10 cellular contexts compared by ENCODE assay signal in genomic region chr15:31308185-31308639, GRCh38. TPM values are rescaled to one million over a fixed set of nuclear protein-coding genes. Genes with fewer than 3 reads are reported as not detected.
DNase-seq lines count a peak whose midpoint lies in the region; ATAC-seq lines count a peak whose summit lies in the region.
"Had no signal": no experiment of that assay in that cellular context is flagged by ENCODE, and none has a peak within 500 bp of the region (broad histone marks: within the 10 kb centered on the region; RNA-seq: fewer than 3 reads in every experiment).

No MANE protein-coding gene starts in this region.

- ATAC-seq in GM19351 (IDR thresholded peaks at IDR 0.05; ENCODE audit: unreplicated experiment) (peak; percentile 88), esophagus mucosa (no peak), left ventricle myocardium superior (no peak)

- intact Hi-C loops in left ventricle myocardium superior (cut with micrococcal nuclease) = no loop called here

- DNase-seq in COR-L47 (lab: John Stamatoyannopoulos, UW) = peak; percentile 65
- DNase-seq in NCI-H1436 (lab: John Stamatoyannopoulos, UW) = peak; percentile 87
- peak; percentile 45 for DNase-seq in islet precursor cell
- DNase-seq in central memory CD4-positive, alpha-beta T cell = no peak
- no peak for DNase-seq in dermis blood vessel endothelial cell
- DNase-seq in left ventricle myocardium superior = no peak
- DNase-seq: cortex of kidney, MM.1S had no signal

RNA-seq across cellular contexts. Expression of gene KLF13, which starts 18.4 kb away (rescaled TPM):
- total RNA-seq in esophagus mucosa (42.7 TPM), dermis blood vessel endothelial cell (35.2 and 41.8 TPM in 2 replicates), left ventricle myocardium superior (85.3 TPM)

Comparison
In these comparisons a context has a peak if more than half of its experiments do, and no peak if none do; other contexts are left out.
1. DNase-seq: peak in COR-L47 (single experiment), NCI-H1436 (single experiment) and islet precursor cell (single experiment); none in central memory CD4-positive, alpha-beta T cell (single experiment), dermis blood vessel endothelial cell (single experiment) and left ventricle myocardium superior (single experiment).